8 cellular contexts compared by ENCODE assay signal in genomic region chr6:125747589-125748533, GRCh38. TPM values are rescaled to one million over a fixed set of nuclear protein-coding genes. Genes with fewer than 3 reads are reported as not detected.
DNase-seq lines count a peak whose midpoint lies in the region; ATAC-seq, FAIRE-seq and TF ChIP-seq lines count a peak whose summit lies in the region.

No MANE protein-coding gene starts in this region.

- peak; percentile 64 for FAIRE-seq in GM12891 (lab: Jason Lieb, UNC)

- no peak overlapping the region for H3K27ac ChIP-seq in osteoblast (ENCODE audit: low read depth, low read length)

- no peaks in the 10 kb centered on the region for H4K20me1 ChIP-seq in osteoblast (ENCODE audit: insufficient read depth, low read length)

- TF ChIP-seq POLR2A in GM12891 (IDR thresholded peaks at IDR 0.05; ENCODE audit: low read depth, low read length), result no peak

- no peak overlapping the region for H3K27ac Mint-ChIP-seq in glutamatergic neuron (ENCODE audit: unreplicated experiment)

- H3K9me3 Mint-ChIP-seq in glutamatergic neuron (ENCODE audit: unreplicated experiment), result peaks cover 4% of the 10 kb centered on the region

- no peaks in the 10 kb centered on the region for H3K79me2 ChIP-seq in osteoblast (ENCODE audit: insufficient read depth, low read length)

- peak overlapping the region; percentile 91 for H3K4me3 Mint-ChIP-seq in glutamatergic neuron (ENCODE audit: unreplicated experiment)

- H2AFZ ChIP-seq in osteoblast (ENCODE audit: low read length), result peak overlapping the region; percentile 61

- peaks cover 86% of the 10 kb centered on the region for H3K27me3 ChIP-seq in osteoblast (ENCODE audit: insufficient read depth, low read length)

- ATAC-seq in esophagus mucosa, result no peak
- no peak for ATAC-seq in GM19351 (IDR thresholded peaks at IDR 0.05; ENCODE audit: unreplicated experiment)
- ATAC-seq in GM19328 (IDR thresholded peaks at IDR 0.05; ENCODE audit: unreplicated experiment), result no peak

- peak overlapping the region; percentile 75 for H3K4me3 ChIP-seq in osteoblast (ENCODE audit: insufficient read depth, low read length)

- H3K36me3 Mint-ChIP-seq in glutamatergic neuron (ENCODE audit: unreplicated experiment), result no peaks in the 10 kb centered on the region

- H3K9me3 ChIP-seq in osteoblast (ENCODE audit: low read depth, low read length), result no peaks in the 10 kb centered on the region

- TF ChIP-seq CTCF in glutamatergic neuron (IDR thresholded peaks at IDR 0.05; ENCODE audit: partially characterized antibody, unreplicated experiment) (peak; percentile 8), osteoblast (IDR thresholded peaks at IDR 0.05; ENCODE audit: extremely low read depth, low read depth, low read length) (no peak)

- no peak for DNase-seq in GM12891 (ENCODE audit: insufficient read length, low spot score)
- peak; percentile 17 for DNase-seq in NCI-H2196 treated with DMSO at 0.1 percent for 48 hours (lab: John Stamatoyannopoulos, UW; ENCODE audit: unreplicated experiment)
- peak; percentile 5 for DNase-seq in activated effector memory CD4-positive, alpha-beta T cell treated with Interleukin-2 at 50 U/mL for 16 hours
- DNase-seq in glutamatergic neuron, result peak; percentile 67
- peak; percentile 77 for DNase-seq in osteoblast (ENCODE audit: insufficient read length, low spot score, missing footprints)

- peaks cover 10% of the 10 kb centered on the region for H3K27me3 Mint-ChIP-seq in glutamatergic neuron (ENCODE audit: unreplicated experiment)

- peak overlapping the region; percentile 87 for H3K4me2 ChIP-seq in osteoblast (ENCODE audit: insufficient read depth, low read length)

- H3K4me1 Mint-ChIP-seq in glutamatergic neuron (ENCODE audit: low read depth, unreplicated experiment), result peaks cover 7% of the 10 kb centered on the region

- no peaks in the 10 kb centered on the region for H3K36me3 ChIP-seq in osteoblast (ENCODE audit: insufficient read depth, low read length)

- H3K4me1 ChIP-seq in osteoblast (ENCODE audit: insufficient read depth, low read length), result peaks cover 20% of the 10 kb centered on the region

TF ChIP-seq in GM12891, 5 proteins besides CTCF, POLR2A, EP300 and RAD21:
- no peak for TF ChIP-seq TAF1 (IDR thresholded peaks at IDR 0.05; ENCODE audit: low read depth, low read length)

RNA-seq across cellular contexts. Expression of gene HEY2, which starts 1.6 kb away (rescaled TPM):
- 0.14 TPM for polyA plus RNA-seq in GM12891 (2012; ENCODE audit: low read depth, missing spikeins)
- total RNA-seq in glutamatergic neuron (ENCODE audit: unreplicated experiment) (2.1 TPM), osteoblast (2.2 and 2.4 TPM in 2 replicates), esophagus mucosa (1.6 TPM)

RNA-seq across cellular contexts. Expression of gene NCOA7, which starts 42.9 kb away (rescaled TPM):
- polyA plus RNA-seq in GM12891 (2012; ENCODE audit: low read depth, missing spikeins), result 25.1 TPM
- 23.5 TPM for total RNA-seq in glutamatergic neuron (ENCODE audit: unreplicated experiment)
- 30.4 and 34.0 TPM in 2 replicates for total RNA-seq in osteoblast
- total RNA-seq in esophagus mucosa, result 59.8 TPM
